Comparison of ENCODE assay signal across 35 cellular contexts in genomic region chr10:79470096-79470495, GRCh38.
"Had no signal": no experiment of that assay in that cellular context is flagged by ENCODE, and none has a peak within 500 bp of the region (broad histone marks: within the 10 kb centered on the region; RNA-seq: fewer than 3 reads in every experiment).

No MANE protein-coding gene starts in this region.

- H3K36me3 Mint-ChIP-seq: activated CD4-positive, alpha-beta memory T cell treated with anti-CD3 and anti-CD28 coated beads for 36 hours; activated CD8-positive, alpha-beta memory T cell treated with anti-CD3 and anti-CD28 coated beads, Interleukin-2, amount 10 ng/mL, durations not matched to agents 7 days and 5 days; activated naive CD4-positive, alpha-beta T cell treated with anti-CD3 and anti-CD28 coated beads, Interleukin-2, amount 10 ng/mL, durations not matched to agents 7 days and 5 days; activated naive CD4-positive, alpha-beta T cell treated with anti-CD3 and anti-CD28 coated beads, Interleukin-2, amount 50 U/mL, for 24 hours; activated naive CD8-positive, alpha-beta T cell; activated naive CD8-positive, alpha-beta T cell treated with anti-CD3 and anti-CD28 coated beads, Interleukin-2, amount 10 ng/mL, durations not matched to agents 7 days and 5 days; brain had no signal

- H3K4me1 ChIP-seq: ascending aorta had no signal

- H3K27me3 ChIP-seq: ascending aorta, cardiac muscle cell had no signal

- H3K4me1 Mint-ChIP-seq: activated B cell treated with CpG ODN at 0.5 μM for 24 hours; activated naive CD4-positive, alpha-beta T cell treated with anti-CD3 and anti-CD28 coated beads, Interleukin-2, amount 10 ng/mL, durations not matched to agents 7 days and 5 days; activated naive CD4-positive, alpha-beta T cell treated with anti-CD3 and anti-CD28 coated beads, Interleukin-2, amount 50 U/mL, for 24 hours; activated naive CD8-positive, alpha-beta T cell treated with anti-CD3 and anti-CD28 coated beads, Interleukin-2, amount 50 U/mL, for 24 hours had no signal

- H3K9me3 Mint-ChIP-seq: activated B cell treated with CpG ODN at 0.5 μM for 24 hours; activated CD4-positive, alpha-beta memory T cell treated with anti-CD3 and anti-CD28 coated beads for 36 hours; activated CD4-positive, alpha-beta T cell treated with anti-CD3 and anti-CD28 coated beads, Interleukin-2, amount 10 ng/mL, durations not matched to agents 24 days and 14 days; activated CD8-positive, alpha-beta T cell treated with anti-CD3 and anti-CD28 coated beads for 36 hours; activated naive CD4-positive, alpha-beta T cell treated with anti-CD3 and anti-CD28 coated beads, Interleukin-2, amount 10 ng/mL, durations not matched to agents 7 days and 5 days; activated naive CD4-positive, alpha-beta T cell treated with anti-CD3 and anti-CD28 coated beads, Interleukin-2, amount 50 U/mL, for 24 hours; activated naive CD8-positive, alpha-beta T cell treated with anti-CD3 and anti-CD28 coated beads, Interleukin-2, amount 10 ng/mL, durations not matched to agents 7 days and 5 days; activated naive CD8-positive, alpha-beta T cell treated with anti-CD3 and anti-CD28 coated beads, Interleukin-2, amount 50 U/mL, for 24 hours; activated T-cell treated with anti-CD3 and anti-CD28 coated beads, Interleukin-2, amount 50 U/mL, for 24 hours; activated T-helper 2 cell treated with anti-CD3 and anti-CD28 coated beads, Interferon-gamma antibody, Interleukin-2, Interleukin-4, amounts not matched to agents 10 μg/mL and 5 μg/mL and 100 μg/mL, durations not matched to agents 14 hours and 24 hours and 36 hours; T-helper 1 cell treated with Interleukin-12 subunit alpha and Interleukin-12 subunit beta and Interleukin-4 antibody, amounts not matched to agents 30 μg/mL and 1 μg/mL, for 36 hours; T-helper 2 cell treated with Interferon-gamma antibody and Interleukin-4, amounts not matched to agents 5 μg/mL and 100 μg/mL, for 36 hours had no signal

- H3K9me3 ChIP-seq: ascending aorta had no signal

- H3K4me3 ChIP-seq: ascending aorta, cardiac muscle cell had no signal

- H3K27ac ChIP-seq: ascending aorta, cardiac muscle cell, VCaP had no signal

- ATAC-seq: activated CD8-positive, alpha-beta memory T cell treated with anti-CD3 and anti-CD28 coated beads, Interleukin-2, amount 10 ng/mL, durations not matched to agents 7 days and 5 days; activated CD8-positive, alpha-beta T cell treated with anti-CD3 and anti-CD28 coated beads for 36 hours; activated naive CD8-positive, alpha-beta T cell treated with anti-CD3 and anti-CD28 coated beads, Interleukin-2, amount 50 U/mL, for 24 hours had no signal

- DNase-seq: activated B cell treated with CpG ODN at 0.5 μM for 24 hours; activated CD4-positive, alpha-beta memory T cell treated with anti-CD3 and anti-CD28 coated beads for 36 hours; activated CD4-positive, alpha-beta T cell treated with anti-CD3 and anti-CD28 coated beads for 4 hours; activated CD4-positive, alpha-beta T cell treated with anti-CD3 and anti-CD28 coated beads, Interleukin-2, amount 10 ng/mL, durations not matched to agents 24 days and 14 days; activated CD4-positive, alpha-beta T cell treated with anti-CD3 and anti-CD28 coated beads, Interleukin-2, amount 50 U/mL, for 1 hour; activated CD4-positive, alpha-beta T cell treated with anti-CD3 and anti-CD28 coated beads, Interleukin-2, amount 50 U/mL, for 4 hours; activated CD4-positive, CD25-positive, alpha-beta regulatory T cell treated with anti-CD3 and anti-CD28 coated beads, Interleukin-2, amount 50 U/mL, for 72 hours; activated CD8-positive, alpha-beta memory T cell treated with anti-CD3 and anti-CD28 coated beads for 24 hours; activated CD8-positive, alpha-beta memory T cell treated with anti-CD3 and anti-CD28 coated beads, Interleukin-2, amount 10 ng/mL, durations not matched to agents 7 days and 5 days; activated CD8-positive, alpha-beta memory T cell treated with anti-CD3 and anti-CD28 coated beads, Interleukin-2, amount 50 U/mL, for 48 hours; activated CD8-positive, alpha-beta T cell treated with anti-CD3 and anti-CD28 coated beads for 36 hours; activated effector memory CD4-positive, alpha-beta T cell treated with Interleukin-2 at 50 U/mL for 16 hours; activated gamma-delta T cell; activated naive CD4-positive, alpha-beta T cell treated with anti-CD3 and anti-CD28 coated beads, Interleukin-2, amount 10 ng/mL, durations not matched to agents 7 days and 5 days; activated naive CD4-positive, alpha-beta T cell treated with Interleukin-2 at 50 U/mL for 16 hours; activated naive CD8-positive, alpha-beta T cell treated with anti-CD3 and anti-CD28 coated beads, Interleukin-2, amount 10 ng/mL, durations not matched to agents 7 days and 5 days; activated naive CD8-positive, alpha-beta T cell treated with anti-CD3 and anti-CD28 coated beads, Interleukin-2, amount 50 U/mL, for 24 hours; activated T-cell treated with anti-CD3 and anti-CD28 coated beads, Interleukin-2, amount 50 U/mL, for 24 hours; activated T-cell treated with anti-CD3 and anti-CD28 coated beads, Interleukin-2, amount 50 U/mL, for 48 hours; amygdala; anterior cingulate cortex; central memory CD4-positive, alpha-beta T cell; SW 1271; T-helper 1 cell; T-helper 2 cell; T-helper 9 cell had no signal

- H3K36me3 ChIP-seq: ascending aorta, cardiac muscle cell had no signal

- H3K4me3 Mint-ChIP-seq: activated B cell treated with CpG ODN at 0.5 μM for 24 hours; activated CD4-positive, alpha-beta memory T cell treated with anti-CD3 and anti-CD28 coated beads for 36 hours; activated CD4-positive, alpha-beta T cell treated with anti-CD3 and anti-CD28 coated beads, Interleukin-2, amount 10 ng/mL, durations not matched to agents 24 days and 14 days; activated CD8-positive, alpha-beta memory T cell treated with anti-CD3 and anti-CD28 coated beads, Interleukin-2, amount 10 ng/mL, durations not matched to agents 7 days and 5 days; activated CD8-positive, alpha-beta T cell treated with anti-CD3 and anti-CD28 coated beads for 36 hours; activated naive CD4-positive, alpha-beta T cell treated with anti-CD3 and anti-CD28 coated beads, Interleukin-2, amount 10 ng/mL, durations not matched to agents 7 days and 5 days; activated naive CD4-positive, alpha-beta T cell treated with anti-CD3 and anti-CD28 coated beads, Interleukin-2, amount 50 U/mL, for 24 hours; activated naive CD8-positive, alpha-beta T cell; activated naive CD8-positive, alpha-beta T cell treated with anti-CD3 and anti-CD28 coated beads, Interleukin-2, amount 10 ng/mL, durations not matched to agents 7 days and 5 days; activated naive CD8-positive, alpha-beta T cell treated with anti-CD3 and anti-CD28 coated beads, Interleukin-2, amount 50 U/mL, for 24 hours; activated T-cell treated with anti-CD3 and anti-CD28 coated beads, Interleukin-2, amount 50 U/mL, for 24 hours; brain; T-helper 1 cell treated with Interleukin-12 subunit alpha and Interleukin-12 subunit beta and Interleukin-4 antibody, amounts not matched to agents 30 μg/mL and 1 μg/mL, for 36 hours; T-helper 2 cell treated with Interferon-gamma antibody and Interleukin-4, amounts not matched to agents 5 μg/mL and 100 μg/mL, for 36 hours had no signal

- H3K27ac Mint-ChIP-seq: activated B cell treated with CpG ODN at 0.5 μM for 24 hours; activated CD4-positive, alpha-beta memory T cell treated with anti-CD3 and anti-CD28 coated beads for 36 hours; activated CD4-positive, alpha-beta T cell treated with anti-CD3 and anti-CD28 coated beads, Interleukin-2, amount 10 ng/mL, durations not matched to agents 24 days and 14 days; activated CD8-positive, alpha-beta memory T cell treated with anti-CD3 and anti-CD28 coated beads, Interleukin-2, amount 10 ng/mL, durations not matched to agents 7 days and 5 days; activated CD8-positive, alpha-beta T cell treated with anti-CD3 and anti-CD28 coated beads for 36 hours; activated naive CD4-positive, alpha-beta T cell treated with anti-CD3 and anti-CD28 coated beads, Interleukin-2, amount 10 ng/mL, durations not matched to agents 7 days and 5 days; activated naive CD4-positive, alpha-beta T cell treated with anti-CD3 and anti-CD28 coated beads, Interleukin-2, amount 50 U/mL, for 24 hours; activated naive CD8-positive, alpha-beta T cell; activated naive CD8-positive, alpha-beta T cell treated with anti-CD3 and anti-CD28 coated beads, Interleukin-2, amount 10 ng/mL, durations not matched to agents 7 days and 5 days; activated naive CD8-positive, alpha-beta T cell treated with anti-CD3 and anti-CD28 coated beads, Interleukin-2, amount 50 U/mL, for 24 hours; activated T-cell treated with anti-CD3 and anti-CD28 coated beads, Interleukin-2, amount 50 U/mL, for 24 hours; activated T-helper 2 cell treated with anti-CD3 and anti-CD28 coated beads, Interferon-gamma antibody, Interleukin-2, Interleukin-4, amounts not matched to agents 10 μg/mL and 5 μg/mL and 100 μg/mL, durations not matched to agents 14 hours and 24 hours and 36 hours; brain; T-helper 1 cell treated with Interleukin-12 subunit alpha and Interleukin-12 subunit beta and Interleukin-4 antibody, amounts not matched to agents 30 μg/mL and 1 μg/mL, for 36 hours; T-helper 2 cell treated with Interferon-gamma antibody and Interleukin-4, amounts not matched to agents 5 μg/mL and 100 μg/mL, for 36 hours had no signal
